Comparison of ENCODE assay signal across 11 cellular contexts in genomic region chr5:18008940-18009339, GRCh38.
"Had no signal": no experiment of that assay in that cellular context is flagged by ENCODE, and none has a peak within 500 bp of the region (broad histone marks: within the 10 kb centered on the region; RNA-seq: fewer than 3 reads in every experiment).

No MANE protein-coding gene starts in this region.

- H3K27ac ChIP-seq: GM23248 had no signal

- DNase-seq: GM23248, GOT3, H7, H9, HCEC 1CT, HFFc6 had no signal

- ATAC-seq: GM23338, HCT116 had no signal

- H3K4me2 ChIP-seq: GM23338 had no signal

- H3K9me3 ChIP-seq: HAP-1 had no signal

- H3K4me3 ChIP-seq: GM23248, GM23338, HAP-1 had no signal

- H2AFZ ChIP-seq: GM23248, GM23338 had no signal

- H3K36me3 ChIP-seq: HAP-1 had no signal

- H3K4me1 ChIP-seq: HAP-1 had no signal

- H3K9ac ChIP-seq: GM23248 had no signal

- FAIRE-seq: H1, H54 had no signal
